24 cellular contexts compared by ENCODE assay signal in the genomic region with DNA sequence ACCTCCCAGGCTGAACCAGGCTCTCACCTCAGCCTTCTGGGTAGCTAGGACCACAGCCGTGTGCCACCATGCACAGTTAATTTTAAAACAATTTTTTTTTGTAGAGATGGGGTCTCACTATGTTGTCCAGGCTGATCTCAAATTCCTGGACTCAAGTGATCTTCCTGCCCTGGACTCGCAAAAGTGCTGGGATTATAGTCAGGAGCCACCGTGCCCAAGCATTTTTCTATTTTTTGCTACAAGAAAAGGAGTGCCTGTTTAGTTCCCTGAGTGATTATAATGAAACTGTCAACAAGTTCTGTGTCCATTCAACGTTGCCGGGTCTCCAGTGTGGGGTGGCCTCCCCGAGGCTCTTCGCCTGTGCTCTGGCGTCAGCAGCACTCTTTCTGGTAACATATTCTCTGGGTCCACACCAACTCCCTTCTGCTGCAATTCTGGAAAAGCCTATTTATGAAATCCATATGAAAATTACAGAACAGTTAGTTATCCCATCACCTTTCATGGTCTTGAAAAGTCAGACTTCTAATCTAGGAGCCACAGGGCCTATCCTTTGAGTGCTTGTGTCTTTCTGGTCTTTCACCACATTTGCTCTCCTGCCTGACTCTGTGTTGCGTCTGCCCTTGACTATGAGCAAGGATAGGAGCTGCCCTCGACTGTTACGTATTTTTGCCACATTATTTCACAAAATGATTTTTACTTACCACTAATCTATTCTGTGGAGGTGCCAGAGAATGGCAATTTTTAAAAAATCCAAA.
A peak's percentile ranks its signal among the peaks of the same experiment; 100 is the strongest.
DNase-seq lines count a peak whose midpoint lies in the region; ATAC-seq and TF ChIP-seq lines count a peak whose summit lies in the region.
"Had no signal": no experiment of that assay in that cellular context is flagged by ENCODE, and none has a peak within 500 bp of the region (broad histone marks: within the 10 kb centered on the region; RNA-seq: fewer than 3 reads in every experiment).

No MANE protein-coding gene starts in this region.

- peak; percentile 83 for ATAC-seq in Panc1

- no peaks in the 10 kb centered on the region for H3K9me2 ChIP-seq in OCI-LY7 (ENCODE audit: insufficient read depth, low read length)
- H3K9me2 ChIP-seq in SK-N-SH = no peaks in the 10 kb centered on the region

- peak overlapping the region in 1 of 2 experiments; percentile 32; a peak in 2 of 4 replicates for H3K4me3 ChIP-seq in Panc1 (ENCODE audit: low read depth in 2 of 2, low read length in 2 of 2)
- H3K4me3 ChIP-seq in OCI-LY7 (ENCODE audit: low read depth, low read length, poor library complexity, severe bottlenecking) = no peak overlapping the region
- H3K4me3 ChIP-seq in SK-N-SH (ENCODE audit: low read depth in 2 of 2, low read length in 1 of 2) = no peak overlapping the region
- H3K4me3 ChIP-seq: A549, GM23248, HAP-1, MG63, PC-9, SK-N-MC had no signal

- peaks cover 34% of the 10 kb centered on the region for H3K4me1 ChIP-seq in Panc1 (ENCODE audit: control insufficient read depth, insufficient read depth, low read length)
- no peaks in the 10 kb centered on the region for H3K4me1 ChIP-seq in OCI-LY7 (ENCODE audit: insufficient read depth, low read length, poor library complexity, severe bottlenecking)
- peaks cover 0 to 10% of the 10 kb centered on the region in 2 experiments; a peak in 3 of 4 replicates for H3K4me1 ChIP-seq in SK-N-SH (ENCODE audit: control insufficient read depth in 1 of 2, insufficient read depth in 2 of 2, low read depth in 1 of 2, low read length in 1 of 2)

- H3F3A ChIP-seq in SK-N-SH (replicated peaks; ENCODE audit: insufficient read depth) = peaks cover 7% of the 10 kb centered on the region

- H3K27ac ChIP-seq in Panc1 (ENCODE audit: low read length) (peak overlapping the region; percentile 98), OCI-LY7 (ENCODE audit: low read depth, low read length, poor library complexity, severe bottlenecking) (no peak overlapping the region), SK-N-SH (ENCODE audit: low read depth in 2 of 2, low read length in 1 of 2) (no peak overlapping the region)
- H3K27ac ChIP-seq: GM23248, PC-9, RWPE1, SK-N-MC had no signal

- POLR2A ChIA-PET in Panc1 (lab: Charles Lee) (interaction anchor here (0.7 kb wide), 1 partner anchor 416 kb away, joined by 4 read pairs; no protein-coding TSS in a partner anchor), OCI-LY7 (lab: Charles Lee) (no interaction called here), SK-N-SH (lab: Yijun Ruan, JAX) (no interaction called here)

- CTCF ChIA-PET in Panc1 (lab: Charles Lee) (interaction anchor here (0.7 kb wide), 1 partner anchor 148 kb away, joined by 3 read pairs; no protein-coding TSS in a partner anchor), OCI-LY7 (lab: Charles Lee; ENCODE audit: unreplicated experiment) (no interaction called here), SK-N-SH (lab: Yijun Ruan, JAX) (interaction anchor here (1.3 to 2.2 kb wide), 2 partner anchors 11 kb away, joined by 6 to 11 read pairs; no protein-coding TSS in a partner anchor)

- H4K20me1 ChIP-seq in OCI-LY7 (ENCODE audit: insufficient read depth, low read length) (no peaks in the 10 kb centered on the region), SK-N-SH (ENCODE audit: insufficient read depth) (no peaks in the 10 kb centered on the region)

- no TSS peak for BruUV-seq in Panc1 (replicated peaks; lab: Mats Ljungman, UMichigan)
- BruUV-seq in OCI-LY7 (replicated peaks; lab: Mats Ljungman, UMichigan) = no TSS peak

- H3K79me2 ChIP-seq in OCI-LY7 (ENCODE audit: insufficient read depth, low read depth, low read length) (no peaks in the 10 kb centered on the region), SK-N-SH (ENCODE audit: insufficient read depth) (no peaks in the 10 kb centered on the region)

- DNase-seq in G401 (ENCODE audit: low spot score) (peak; percentile 38), KBM-7 (peak; percentile 22), Panc1 (ENCODE audit: low read depth, low spot score) (no peak), erythroblast (lab: John Stamatoyannopoulos, UW) (peak; percentile 19 to 25), DMS53 (lab: John Stamatoyannopoulos, UW) (no peak), OCI-LY7 (ENCODE audit: low spot score) (no peak), SK-N-SH (no peak)
- DNase-seq: CD4-positive, CD25-positive, alpha-beta regulatory T cell; COR-L47; DND-41; GM23248; MG63; NCI-H1105 treated with DMSO at 0.1 percent for 48 hours; NCI-H2081; NCI-H2171; NCI-H345; NCI-H524; NCI-H774; PC-9; SHP77 treated with DMSO at 0.1 percent for 48 hours had no signal

- H3K9ac ChIP-seq in SK-N-SH = no peak overlapping the region
- H3K9ac ChIP-seq: GM23248 had no signal

- TF ChIP-seq EP300 in SK-N-SH (IDR thresholded peaks at IDR 0.05; ENCODE audit: borderline replicate concordance in 1 of 2, low read depth in 1 of 2, low read length in 1 of 2) = no peak

- no peaks in the 10 kb centered on the region for H3K27me3 ChIP-seq in Panc1 (ENCODE audit: control insufficient read depth, insufficient read depth, low read length)
- H3K27me3 ChIP-seq in SK-N-SH (ENCODE audit: insufficient read depth) = no peaks in the 10 kb centered on the region
- H3K27me3 ChIP-seq: MG63 had no signal

- H3K9me3 ChIP-seq in Panc1 (ENCODE audit: control insufficient read depth, insufficient read depth, low read depth, low read length) = no peaks in the 10 kb centered on the region
- H3K9me3 ChIP-seq in OCI-LY7 (ENCODE audit: low read length) = no peaks in the 10 kb centered on the region
- no peaks in the 10 kb centered on the region for H3K9me3 ChIP-seq in SK-N-SH
- H3K9me3 ChIP-seq: A549, HAP-1, MG63 had no signal

- no peak for TF ChIP-seq POLR2A in erythroblast (IDR thresholded peaks at IDR 0.05; ENCODE audit: low read length)

- no peak for TF ChIP-seq RAD21 in SK-N-SH (IDR thresholded peaks at IDR 0.05; ENCODE audit: low read length)

- H3K36me3 ChIP-seq in Panc1 (ENCODE audit: control insufficient read depth, insufficient read depth, low read length) (no peaks in the 10 kb centered on the region), OCI-LY7 (ENCODE audit: insufficient read depth, low read length) (no peaks in the 10 kb centered on the region), SK-N-SH (replicated peaks in 1 of 2; ENCODE audit: control insufficient read depth in 1 of 2, insufficient read depth in 2 of 2, low read length in 1 of 2) (no peaks in the 10 kb centered on the region)
- H3K36me3 ChIP-seq: HAP-1, MG63 had no signal

- intact Hi-C loops in Panc1 (cut with micrococcal nuclease; ENCODE audit: unreplicated experiment) (no loop called here), OCI-LY7 (cut with micrococcal nuclease; ENCODE audit: unreplicated experiment) (no loop called here)

- in situ Hi-C loops in G401 (cut with HindIII; ENCODE audit: low sequenced_read_pairs) (no loop called here), KBM-7 (cut with MboI; ENCODE audit: low pct_unique_long_range_greater_than_20kb, low sequenced_read_pairs) (no loop called here), Panc1 (cut with HindIII; ENCODE audit: low pct_unique_long_range_greater_than_20kb, low sequenced_read_pairs) (no loop called here)

- TF ChIP-seq CTCF in Panc1 (IDR thresholded peaks at IDR 0.05) (no peak), OCI-LY7 (conservative IDR thresholded peaks at IDR 0.05; ENCODE audit: low read length) (no peak), SK-N-SH (IDR thresholded peaks at IDR 0.05) (no peak)

- H3K4me2 ChIP-seq in OCI-LY7 (ENCODE audit: low read length) (no peak overlapping the region), SK-N-SH (no peak overlapping the region)
- H3K4me2 ChIP-seq: A549, PC-9 had no signal

- H2AFZ ChIP-seq in OCI-LY7 (ENCODE audit: low read length) = no peak overlapping the region
- no peak overlapping the region for H2AFZ ChIP-seq in SK-N-SH (ENCODE audit: low read depth)
- H2AFZ ChIP-seq: GM23248, PC-9 had no signal

- WGBS in SK-N-SH (ENCODE audit: low lambda C conversion rate) = 92% methylated on average over 11 of the region's 11 CpGs

TF ChIP-seq in SK-N-SH, 30 proteins besides CTCF, POLR2A, EP300 and RAD21:
- TF ChIP-seq SMC3 (IDR thresholded peaks at IDR 0.05; ENCODE audit: low read depth, low read length) (no peak), MAX (IDR thresholded peaks at IDR 0.05; ENCODE audit: low read depth) (no peak), CHD2 (IDR thresholded peaks at IDR 0.05; ENCODE audit: low read length, partially characterized antibody) (no peak), YY1 (IDR thresholded peaks at IDR 0.05; ENCODE audit: low read depth) (no peak), FOXM1 (IDR thresholded peaks at IDR 0.05; ENCODE audit: low read depth) (no peak), RCOR1 (IDR thresholded peaks at IDR 0.05; ENCODE audit: low read length) (no peak), EZH2phosphoT487 (IDR thresholded peaks at IDR 0.05; ENCODE audit: borderline replicate concordance, low read depth) (no peak), GABPA (IDR thresholded peaks at IDR 0.05; ENCODE audit: low read depth) (no peak), TCF12 (IDR thresholded peaks at IDR 0.05) (no peak), RFX5 (IDR thresholded peaks at IDR 0.05; ENCODE audit: low read length) (no peak), ELF1 (IDR thresholded peaks at IDR 0.05) (no peak), MXI1 (IDR thresholded peaks at IDR 0.05; ENCODE audit: low read depth, low read length) (no peak)

Comparison
In these comparisons a context has a peak if more than half of its experiments do, and no peak if none do; other contexts are left out.
1. DNase-seq: peak in G401 (single experiment), KBM-7 (single experiment) and erythroblast (2 of 2); none in Panc1 (single experiment), DMS53 (single experiment), OCI-LY7 (single experiment) and SK-N-SH (single experiment).